ENCODE assay signal across 24 cellular contexts in genomic region chrX:106302304-106302703, GRCh38.
A peak's percentile ranks its signal among the peaks of the same experiment; 100 is the strongest.
DNase-seq lines count a peak whose midpoint lies in the region; ATAC-seq and TF ChIP-seq lines count a peak whose summit lies in the region.
"Had no signal": no experiment of that assay in that cellular context is flagged by ENCODE, and none has a peak within 500 bp of the region (broad histone marks: within the 10 kb centered on the region; RNA-seq: fewer than 3 reads in every experiment).

No MANE protein-coding gene starts in this region.

- peak overlapping the region; percentile 46 for H3K4me2 ChIP-seq in PC-9

- H3K4me3 ChIP-seq in PC-9 (no peak overlapping the region), choroid plexus epithelial cell (ENCODE audit: low read depth, low read length) (no peak overlapping the region), lower lobe of right lung (no peak overlapping the region), SJCRH30 (no peak overlapping the region)
- H3K4me3 ChIP-seq: coronary artery, right atrium auricular region, suprapubic skin had no signal

- CTCF ChIA-PET in PC-9 (lab: Charles Lee) = no interaction called here

- POLR2A ChIA-PET in PC-9 (lab: Charles Lee; ENCODE audit: unreplicated experiment) = no interaction called here

- peaks cover 33% of the 10 kb centered on the region for H3F3A ChIP-seq in PC-9 (ENCODE audit: insufficient read depth, low read depth)

- H2AFZ ChIP-seq in PC-9 = no peak overlapping the region

- BruUV-seq in PC-9 (replicated peaks; lab: Mats Ljungman, UMichigan) = no TSS peak

- H3K4me1 ChIP-seq in PC-9 (replicated peaks; ENCODE audit: insufficient read depth) (peaks cover 27% of the 10 kb centered on the region), lower lobe of right lung (no peaks in the 10 kb centered on the region), SJCRH30 (no peaks in the 10 kb centered on the region)
- H3K4me1 ChIP-seq: right atrium auricular region, suprapubic skin had no signal

- H3K9me2 ChIP-seq in PC-9 (ENCODE audit: insufficient read depth) = no peaks in the 10 kb centered on the region

- H3K27me3 ChIP-seq in PC-9 (ENCODE audit: insufficient read depth, low read depth) (no peaks in the 10 kb centered on the region), lower lobe of right lung (ENCODE audit: low read depth) (no peaks in the 10 kb centered on the region), SJCRH30 (no peaks in the 10 kb centered on the region)
- H3K27me3 ChIP-seq: right atrium auricular region, suprapubic skin had no signal

- intact Hi-C loops in PC-9 (cut with micrococcal nuclease; ENCODE audit: unreplicated experiment) (no loop called here), lower lobe of right lung (cut with DNase I) (no loop called here)

- peak; percentile 59 to 83 for ATAC-seq in lower lobe of right lung
- ATAC-seq: activated CD4-positive, CD25-positive, alpha-beta regulatory T cell treated with anti-CD3 and anti-CD28 coated beads, Interleukin-2, amount 50 U/mL, for 24 hours had no signal

- H4K20me1 ChIP-seq in PC-9 (ENCODE audit: insufficient read depth) = no peaks in the 10 kb centered on the region

- peak overlapping the region; percentile 68 for H3K27ac ChIP-seq in PC-9
- H3K27ac ChIP-seq in lower lobe of right lung = no peak overlapping the region
- H3K27ac ChIP-seq in SJCRH30 = no peak overlapping the region
- H3K27ac ChIP-seq: coronary artery, right atrium auricular region, suprapubic skin had no signal

- H3K9me3 ChIP-seq in PC-9 (ENCODE audit: insufficient read depth, low read depth) (no peaks in the 10 kb centered on the region), lower lobe of right lung (no peaks in the 10 kb centered on the region), SJCRH30 (replicated peaks) (no peaks in the 10 kb centered on the region)
- H3K9me3 ChIP-seq: suprapubic skin had no signal

- H3K36me3 ChIP-seq in PC-9 (ENCODE audit: low read depth) (no peaks in the 10 kb centered on the region), lower lobe of right lung (no peaks in the 10 kb centered on the region), SJCRH30 (no peaks in the 10 kb centered on the region)
- H3K36me3 ChIP-seq: right atrium auricular region, suprapubic skin had no signal

- TF ChIP-seq CTCF in PC-9 (conservative IDR thresholded peaks at IDR 0.05) = no peak
- no peak for TF ChIP-seq CTCF in choroid plexus epithelial cell (conservative IDR thresholded peaks at IDR 0.05; ENCODE audit: low read depth, low read length)
- TF ChIP-seq CTCF in lower lobe of right lung (IDR thresholded peaks at IDR 0.05) = no peak

- in situ Hi-C loops in KBM-7 (cut with MboI; ENCODE audit: low pct_unique_long_range_greater_than_20kb, low sequenced_read_pairs) = no loop called here

- no peaks in the 10 kb centered on the region for H3K79me2 ChIP-seq in PC-9 (ENCODE audit: low read depth)

- DNase-seq in Daoy (ENCODE audit: low read depth) (peak; percentile 50), PC-9 (peak; percentile 1 to 95), choroid plexus epithelial cell (ENCODE audit: low read depth) (peak; percentile 84), lower lobe of right lung (no peak), SJCRH30 (no peak), KBM-7 (no peak), NCI-H1092 (lab: John Stamatoyannopoulos, UW) (no peak)
- DNase-seq in stimulated activated CD4-positive, alpha-beta T cell treated with anti-CD3 and anti-CD28 coated beads, Interleukin-2, amount 100 ng/mL, for 48 hours = no peak
- DNase-seq: ACHN; activated naive CD4-positive, alpha-beta T cell treated with Interleukin-2 at 50 U/mL for 16 hours; activated T-cell treated with anti-CD3 and anti-CD28 coated beads, Interleukin-2, amount 50 U/mL, for 24 hours; C1 segment of cervical spinal cord; foreskin melanocyte; hypothalamus; naive B cell; NCI-H1092 treated with DMSO at 0.1 percent for 48 hours; NCI-H2107; NCI-H524; occipital lobe; RPMI8226 had no signal

Comparison
In these comparisons a context has a peak if more than half of its experiments do, and no peak if none do; other contexts are left out.
1. DNase-seq: peak in Daoy (single experiment), PC-9 (2 of 2) and choroid plexus epithelial cell (single experiment); none in lower lobe of right lung (single experiment), SJCRH30 (0 of 2), KBM-7 (single experiment), NCI-H1092 (single experiment) and stimulated activated CD4-positive, alpha-beta T cell treated with anti-CD3 and anti-CD28 coated beads, Interleukin-2, amount 100 ng/mL, for 48 hours (0 of 2).